ENCODE assay signal across 17 cellular contexts in genomic region chr14:45247427-45247826, GRCh38.
"Had no signal": no experiment of that assay in that cellular context is flagged by ENCODE, and none has a peak within 500 bp of the region (broad histone marks: within the 10 kb centered on the region; RNA-seq: fewer than 3 reads in every experiment).

No MANE protein-coding gene starts in this region.

- H3K27ac ChIP-seq: coronary artery, lower lobe of right lung, parathyroid adenoma, sigmoid colon, thoracic aorta, upper lobe of right lung had no signal

- H3K36me3 ChIP-seq: brain microvascular endothelial cell, lower lobe of right lung, sigmoid colon, thoracic aorta, upper lobe of right lung had no signal

- DNase-seq: activated CD4-positive, alpha-beta memory T cell treated with anti-CD3 and anti-CD28 coated beads for 36 hours; activated effector memory CD4-positive, alpha-beta T cell treated with Interleukin-2 at 50 U/mL for 16 hours; activated naive CD4-positive, alpha-beta T cell treated with anti-CD3 and anti-CD28 coated beads, Interleukin-2, amount 50 U/mL, for 16 hours; activated T-cell treated with anti-CD3 and anti-CD28 coated beads, Interleukin-2, amount 50 U/mL, for 24 hours; aorta; brain microvascular endothelial cell; glutamatergic neuron; hypothalamus; islet precursor cell; lower lobe of right lung; natural killer cell; sigmoid colon; stimulated activated CD4-positive, alpha-beta T cell treated with anti-CD3 and anti-CD28 coated beads, Interleukin-4, amount 100 ng/mL, for 24 hours; upper lobe of right lung had no signal

- H3K27me3 ChIP-seq: brain microvascular endothelial cell, sigmoid colon, upper lobe of right lung had no signal

- H3K4me3 ChIP-seq: coronary artery, lower lobe of right lung, sigmoid colon, thoracic aorta, upper lobe of right lung had no signal

- H3K9me3 ChIP-seq: lower lobe of right lung, sigmoid colon, thoracic aorta, upper lobe of right lung had no signal

- ATAC-seq: lower lobe of right lung, natural killer cell, upper lobe of right lung had no signal

- H3K4me1 ChIP-seq: parathyroid adenoma had no signal
